Comparison of ENCODE assay signal across 1 cellular context in genomic region chr2:218659258-218659987, GRCh38.
TF ChIP-seq lines count a peak whose summit lies in the region.

Gene BCS1L (plus strand): TSS chr2:218659683. CDS start chr2:218660988, 1,305 bp downstream.
A gene with protein sequence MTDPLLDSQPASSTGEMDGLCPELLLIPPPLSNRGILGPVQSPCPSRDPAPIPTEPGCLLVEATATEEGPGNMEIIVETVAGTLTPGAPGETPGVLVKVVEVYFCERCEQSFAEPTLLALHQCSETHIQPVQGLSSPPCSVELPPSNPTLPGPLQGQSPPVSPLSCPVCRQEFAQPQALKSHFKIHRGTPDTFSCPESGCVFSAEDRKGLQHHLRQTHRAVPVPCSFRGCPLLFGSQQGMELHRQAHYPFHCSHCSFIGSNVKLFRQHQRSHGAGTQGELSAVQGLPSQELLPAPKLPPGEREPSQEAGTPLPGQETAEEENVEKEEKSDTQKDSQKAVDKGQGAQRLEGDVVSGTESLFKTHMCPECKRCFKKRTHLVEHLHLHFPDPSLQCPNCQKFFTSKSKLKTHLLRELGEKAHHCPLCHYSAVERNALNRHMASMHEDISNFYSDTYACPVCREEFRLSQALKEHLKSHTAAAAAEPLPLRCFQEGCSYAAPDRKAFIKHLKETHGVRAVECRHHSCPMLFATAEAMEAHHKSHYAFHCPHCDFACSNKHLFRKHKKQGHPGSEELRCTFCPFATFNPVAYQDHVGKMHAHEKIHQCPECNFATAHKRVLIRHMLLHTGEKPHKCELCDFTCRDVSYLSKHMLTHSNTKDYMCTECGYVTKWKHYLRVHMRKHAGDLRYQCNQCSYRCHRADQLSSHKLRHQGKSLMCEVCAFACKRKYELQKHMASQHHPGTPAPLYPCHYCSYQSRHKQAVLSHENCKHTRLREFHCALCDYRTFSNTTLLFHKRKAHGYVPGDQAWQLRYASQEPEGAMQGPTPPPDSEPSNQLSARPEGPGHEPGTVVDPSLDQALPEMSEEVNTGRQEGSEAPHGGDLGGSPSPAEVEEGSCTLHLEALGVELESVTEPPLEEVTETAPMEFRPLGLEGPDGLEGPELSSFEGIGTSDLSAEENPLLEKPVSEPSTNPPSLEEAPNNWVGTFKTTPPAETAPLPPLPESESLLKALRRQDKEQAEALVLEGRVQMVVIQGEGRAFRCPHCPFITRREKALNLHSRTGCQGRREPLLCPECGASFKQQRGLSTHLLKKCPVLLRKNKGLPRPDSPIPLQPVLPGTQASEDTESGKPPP (N-terminal part only) (minus strand): TSS chr2:218659623. CDS start chr2:218656429, 3,194 bp downstream.

TF ChIP-seq in K562, 482 proteins besides CTCF, POLR2A, EP300 and RAD21 (continued from another document and continues in another):
- TF ChIP-seq TEAD1 (CRISPR knock-in tag; IDR thresholded peaks at IDR 0.05) (peak in 1 of 2 experiments; percentile 62; a peak in 2 of 4 replicates), PCBP1 (IDR thresholded peaks at IDR 0.05; ENCODE audit: low read depth, low read length, poor library complexity, severe bottlenecking) (no peak), LCOR (CRISPR knock-in tag; IDR thresholded peaks at IDR 0.05) (peak; percentile 58; the same call in 1 of the 2 replicates), TAF1 (IDR thresholded peaks at IDR 0.05; ENCODE audit: control insufficient read depth, extremely low read depth, insufficient read depth, low read length, severe bottlenecking) (peak; percentile 69), FOXJ2 (tag; IDR thresholded peaks at IDR 0.05) (0 out of 2 replicates have a peak, but pooled peaks have one; percentile 15), EGR1 (conservative IDR thresholded peaks at IDR 0.05) (peak; percentile 62), TBP (optimal IDR thresholded peaks at IDR 0.05; ENCODE audit: low read depth, low read length) (peak; percentile 67), THAP12 (CRISPR knock-in tag; IDR thresholded peaks at IDR 0.05) (0 out of 2 replicates have a peak, but pooled peaks have one; percentile 26), TAF9B (IDR thresholded peaks at IDR 0.05; ENCODE audit: partially characterized antibody) (peak; percentile 62), RBFOX2 (IDR thresholded peaks at IDR 0.05; ENCODE audit: low read depth, low read length) (peak; percentile 91), NBN (IDR thresholded peaks at IDR 0.05; ENCODE audit: low read depth) (peak; percentile 49; the same call in 1 of the 2 replicates), MAX (CRISPR knock-in tag; IDR thresholded peaks at IDR 0.05) (peak; percentile 80; the same call in 1 of the 2 replicates), PML (IDR thresholded peaks at IDR 0.05; ENCODE audit: low read length) (peak; percentile 29; the same call in 1 of the 2 replicates), CREM (IDR thresholded peaks at IDR 0.05; ENCODE audit: low read depth) (peak; percentile 79), POLR2H (tag; IDR thresholded peaks at IDR 0.05; ENCODE audit: low read depth) (peak; percentile 30; the same call in 1 of the 2 replicates), XRCC5 (IDR thresholded peaks at IDR 0.05; ENCODE audit: low read depth, low read length) (0 out of 2 replicates have a peak, but pooled peaks have one; percentile 52), ELF1 (tag; IDR thresholded peaks at IDR 0.05) (peak; percentile 74), SP2 (IDR thresholded peaks at IDR 0.05; ENCODE audit: extremely low read depth, low read depth, low read length, poor library complexity, severe bottlenecking) (peak; percentile 85), ZBTB7A (IDR thresholded peaks at IDR 0.05; ENCODE audit: borderline replicate concordance, control insufficient read depth, low read depth, low read length) (peak; percentile 30; the same call in 1 of the 2 replicates), ZNF146 (CRISPR knock-in tag; IDR thresholded peaks at IDR 0.05; ENCODE audit: unreplicated experiment) (no peak), CXXC5 (CRISPR knock-in tag; IDR thresholded peaks at IDR 0.05) (peak; percentile 53), CBX1 (IDR thresholded peaks at IDR 0.05; ENCODE audit: low read depth) (peak; percentile 35; the same call in 1 of the 2 replicates), TBL1XR1 (IDR thresholded peaks at IDR 0.05; ENCODE audit: low read length in 2 of 2) (peak in 1 of 2 experiments; percentile 7; a peak in 1 of 4 replicates), SNAPC5 (CRISPR knock-in tag; IDR thresholded peaks at IDR 0.05) (no peak), SRSF1 (IDR thresholded peaks at IDR 0.05; ENCODE audit: low read depth, low read length) (no peak), DLX4 (CRISPR knock-in tag; IDR thresholded peaks at IDR 0.05) (no peak), TCF7L2 (IDR thresholded peaks at IDR 0.05; ENCODE audit: low read depth, low read length) (0 out of 2 replicates have a peak, but pooled peaks have one; percentile 21), FOXK2 (conservative IDR thresholded peaks at IDR 0.05 in 1 of 2, IDR thresholded peaks at IDR 0.05 in 1 of 2; ENCODE audit: low read depth in 2 of 2) (peak in 1 of 2 experiments; percentile 51; a peak in 1 of 4 replicates), NEUROD1 (IDR thresholded peaks at IDR 0.05; ENCODE audit: borderline replicate concordance, low read depth, low read length, partially characterized antibody) (peak; percentile 39), KHSRP (IDR thresholded peaks at IDR 0.05) (no peak), MEIS2 (IDR thresholded peaks at IDR 0.05; ENCODE audit: partially characterized antibody) (peak; percentile 73), PHF8 (IDR thresholded peaks at IDR 0.05; ENCODE audit: borderline replicate concordance, low read length) (peak; percentile 69; the same call in 1 of the 2 replicates), ZKSCAN3 (CRISPR knock-in tag; IDR thresholded peaks at IDR 0.05) (no peak), KDM5B (IDR thresholded peaks at IDR 0.05; ENCODE audit: insufficient replicate concordance, low read depth, low read length) (peak; percentile 71)
- TF ChIP-seq, protein P1, sequence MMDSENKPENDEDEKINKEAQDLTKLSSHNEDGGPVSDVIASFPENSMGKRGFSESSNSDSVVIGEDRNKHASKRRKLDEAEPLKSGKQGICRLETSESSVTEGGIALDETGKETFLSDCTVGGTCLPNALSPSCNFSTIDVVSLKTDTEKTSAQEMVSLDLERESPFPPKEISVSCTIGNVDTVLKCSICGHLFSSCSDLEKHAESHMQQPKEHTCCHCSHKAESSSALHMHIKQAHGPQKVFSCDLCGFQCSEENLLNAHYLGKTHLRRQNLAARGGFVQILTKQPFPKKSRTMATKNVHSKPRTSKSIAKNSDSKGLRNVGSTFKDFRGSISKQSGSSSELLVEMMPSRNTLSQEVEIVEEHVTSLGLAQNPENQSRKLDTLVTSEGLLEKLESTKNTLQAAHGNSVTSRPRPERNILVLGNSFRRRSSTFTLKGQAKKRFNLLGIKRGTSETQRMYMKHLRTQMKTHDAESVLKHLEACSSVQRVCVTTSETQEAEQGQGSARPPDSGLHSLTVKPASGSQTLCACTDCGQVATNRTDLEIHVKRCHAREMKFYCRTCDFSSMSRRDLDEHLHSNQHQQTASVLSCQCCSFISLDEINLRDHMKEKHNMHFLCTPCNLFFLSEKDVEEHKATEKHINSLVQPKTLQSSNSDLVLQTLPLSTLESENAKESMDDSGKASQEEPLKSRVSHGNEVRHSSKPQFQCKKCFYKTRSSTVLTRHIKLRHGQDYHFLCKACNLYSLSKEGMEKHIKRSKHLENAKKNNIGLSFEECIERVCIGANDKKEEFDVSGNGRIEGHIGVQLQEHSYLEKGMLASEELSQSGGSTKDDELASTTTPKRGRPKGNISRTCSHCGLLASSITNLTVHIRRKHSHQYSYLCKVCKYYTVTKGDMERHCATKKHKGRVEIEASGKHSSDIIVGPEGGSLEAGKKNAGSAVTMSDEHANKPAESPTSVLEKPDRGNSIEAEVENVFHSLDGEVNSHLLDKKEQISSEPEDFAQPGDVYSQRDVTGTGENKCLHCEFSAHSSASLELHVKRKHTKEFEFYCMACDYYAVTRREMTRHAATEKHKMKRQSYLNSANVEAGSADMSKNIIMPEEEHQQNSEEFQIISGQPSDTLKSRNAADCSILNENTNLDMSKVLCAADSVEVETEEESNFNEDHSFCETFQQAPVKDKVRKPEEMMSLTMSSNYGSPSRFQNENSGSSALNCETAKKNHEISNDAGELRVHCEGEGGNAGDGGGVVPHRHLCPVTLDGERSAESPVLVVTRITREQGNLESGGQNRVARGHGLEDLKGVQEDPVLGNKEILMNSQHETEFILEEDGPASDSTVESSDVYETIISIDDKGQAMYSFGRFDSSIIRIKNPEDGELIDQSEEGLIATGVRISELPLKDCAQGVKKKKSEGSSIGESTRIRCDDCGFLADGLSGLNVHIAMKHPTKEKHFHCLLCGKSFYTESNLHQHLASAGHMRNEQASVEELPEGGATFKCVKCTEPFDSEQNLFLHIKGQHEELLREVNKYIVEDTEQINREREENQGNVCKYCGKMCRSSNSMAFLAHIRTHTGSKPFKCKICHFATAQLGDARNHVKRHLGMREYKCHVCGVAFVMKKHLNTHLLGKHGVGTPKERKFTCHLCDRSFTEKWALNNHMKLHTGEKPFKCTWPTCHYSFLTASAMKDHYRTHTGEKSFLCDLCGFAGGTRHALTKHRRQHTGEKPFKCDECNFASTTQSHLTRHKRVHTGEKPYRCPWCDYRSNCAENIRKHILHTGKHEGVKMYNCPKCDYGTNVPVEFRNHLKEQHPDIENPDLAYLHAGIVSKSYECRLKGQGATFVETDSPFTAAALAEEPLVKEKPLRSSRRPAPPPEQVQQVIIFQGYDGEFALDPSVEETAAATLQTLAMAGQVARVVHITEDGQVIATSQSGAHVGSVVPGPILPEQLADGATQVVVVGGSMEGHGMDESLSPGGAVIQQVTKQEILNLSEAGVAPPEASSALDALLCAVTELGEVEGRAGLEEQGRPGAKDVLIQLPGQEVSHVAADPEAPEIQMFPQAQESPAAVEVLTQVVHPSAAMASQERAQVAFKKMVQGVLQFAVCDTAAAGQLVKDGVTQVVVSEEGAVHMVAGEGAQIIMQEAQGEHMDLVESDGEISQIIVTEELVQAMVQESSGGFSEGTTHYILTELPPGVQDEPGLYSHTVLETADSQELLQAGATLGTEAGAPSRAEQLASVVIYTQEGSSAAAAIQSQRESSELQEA (IDR thresholded peaks at IDR 0.05; ENCODE audit: low read depth), result no peak
- TF ChIP-seq, protein P2, sequence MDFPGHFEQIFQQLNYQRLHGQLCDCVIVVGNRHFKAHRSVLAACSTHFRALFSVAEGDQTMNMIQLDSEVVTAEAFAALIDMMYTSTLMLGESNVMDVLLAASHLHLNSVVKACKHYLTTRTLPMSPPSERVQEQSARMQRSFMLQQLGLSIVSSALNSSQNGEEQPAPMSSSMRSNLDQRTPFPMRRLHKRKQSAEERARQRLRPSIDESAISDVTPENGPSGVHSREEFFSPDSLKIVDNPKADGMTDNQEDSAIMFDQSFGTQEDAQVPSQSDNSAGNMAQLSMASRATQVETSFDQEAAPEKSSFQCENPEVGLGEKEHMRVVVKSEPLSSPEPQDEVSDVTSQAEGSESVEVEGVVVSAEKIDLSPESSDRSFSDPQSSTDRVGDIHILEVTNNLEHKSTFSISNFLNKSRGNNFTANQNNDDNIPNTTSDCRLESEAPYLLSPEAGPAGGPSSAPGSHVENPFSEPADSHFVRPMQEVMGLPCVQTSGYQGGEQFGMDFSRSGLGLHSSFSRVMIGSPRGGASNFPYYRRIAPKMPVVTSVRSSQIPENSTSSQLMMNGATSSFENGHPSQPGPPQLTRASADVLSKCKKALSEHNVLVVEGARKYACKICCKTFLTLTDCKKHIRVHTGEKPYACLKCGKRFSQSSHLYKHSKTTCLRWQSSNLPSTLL (IDR thresholded peaks at IDR 0.05), result no peak
- TF ChIP-seq, protein P3, sequence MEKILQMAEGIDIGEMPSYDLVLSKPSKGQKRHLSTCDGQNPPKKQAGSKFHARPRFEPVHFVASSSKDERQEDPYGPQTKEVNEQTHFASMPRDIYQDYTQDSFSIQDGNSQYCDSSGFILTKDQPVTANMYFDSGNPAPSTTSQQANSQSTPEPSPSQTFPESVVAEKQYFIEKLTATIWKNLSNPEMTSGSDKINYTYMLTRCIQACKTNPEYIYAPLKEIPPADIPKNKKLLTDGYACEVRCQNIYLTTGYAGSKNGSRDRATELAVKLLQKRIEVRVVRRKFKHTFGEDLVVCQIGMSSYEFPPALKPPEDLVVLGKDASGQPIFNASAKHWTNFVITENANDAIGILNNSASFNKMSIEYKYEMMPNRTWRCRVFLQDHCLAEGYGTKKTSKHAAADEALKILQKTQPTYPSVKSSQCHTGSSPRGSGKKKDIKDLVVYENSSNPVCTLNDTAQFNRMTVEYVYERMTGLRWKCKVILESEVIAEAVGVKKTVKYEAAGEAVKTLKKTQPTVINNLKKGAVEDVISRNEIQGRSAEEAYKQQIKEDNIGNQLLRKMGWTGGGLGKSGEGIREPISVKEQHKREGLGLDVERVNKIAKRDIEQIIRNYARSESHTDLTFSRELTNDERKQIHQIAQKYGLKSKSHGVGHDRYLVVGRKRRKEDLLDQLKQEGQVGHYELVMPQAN (IDR thresholded peaks at IDR 0.05; ENCODE audit: borderline replicate concordance), result peak; percentile 79; the same call in 1 of the 2 replicates
- TF ChIP-seq, protein P4, sequence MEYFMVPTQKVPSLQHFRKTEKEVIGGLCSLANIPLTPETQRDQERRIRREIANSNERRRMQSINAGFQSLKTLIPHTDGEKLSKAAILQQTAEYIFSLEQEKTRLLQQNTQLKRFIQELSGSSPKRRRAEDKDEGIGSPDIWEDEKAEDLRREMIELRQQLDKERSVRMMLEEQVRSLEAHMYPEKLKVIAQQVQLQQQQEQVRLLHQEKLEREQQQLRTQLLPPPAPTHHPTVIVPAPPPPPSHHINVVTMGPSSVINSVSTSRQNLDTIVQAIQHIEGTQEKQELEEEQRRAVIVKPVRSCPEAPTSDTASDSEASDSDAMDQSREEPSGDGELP (CRISPR knock-in tag; IDR thresholded peaks at IDR 0.05; ENCODE audit: borderline replicate concordance), result peak; percentile 78; the same call in 1 of the 2 replicates
